In genomic region chr5:87277279-87277835, GRCh38 we compare ENCODE assay signal across 21 cellular contexts. TPM values are rescaled to one million over a fixed set of nuclear protein-coding genes. Genes with fewer than 3 reads are reported as not detected.
DNase-seq lines count a peak whose midpoint lies in the region; ATAC-seq, FAIRE-seq and TF ChIP-seq lines count a peak whose summit lies in the region.
"Had no signal": no experiment of that assay in that cellular context is flagged by ENCODE, and none has a peak within 500 bp of the region (broad histone marks: within the 10 kb centered on the region; RNA-seq: fewer than 3 reads in every experiment).

No MANE protein-coding gene starts in this region.

- peaks cover 64% of the 10 kb centered on the region for H4K20me1 ChIP-seq in astrocyte (ENCODE audit: insufficient read depth, low read length)

- H3K9me3 Mint-ChIP-seq in astrocyte (ENCODE audit: unreplicated experiment): no peaks in the 10 kb centered on the region
- no peaks in the 10 kb centered on the region for H3K9me3 Mint-ChIP-seq in naive thymus-derived CD8-positive, alpha-beta T cell
- H3K9me3 Mint-ChIP-seq: activated naive CD8-positive, alpha-beta T cell treated with anti-CD3 and anti-CD28 coated beads, Interleukin-2, amount 10 ng/mL, durations not matched to agents 7 days and 5 days had no signal

- no peak overlapping the region for H3K9ac ChIP-seq in astrocyte (ENCODE audit: low read length)

- H3K4me1 Mint-ChIP-seq in astrocyte (ENCODE audit: low read depth, unreplicated experiment): peaks cover 8% of the 10 kb centered on the region
- H3K4me1 Mint-ChIP-seq in naive thymus-derived CD8-positive, alpha-beta T cell: peaks cover 20 to 81% (median 58%) of the 10 kb centered on the region in 4 donors

- POLR2A ChIA-PET in naive thymus-derived CD8-positive, alpha-beta T cell (lab: Charles Lee): interaction anchor here (0.9 to 2.9 kb wide), 2 partner anchors 9 to 197 kb away, joined by 4 to 13 read pairs; partner anchors contain the start of gene RASA1

- no peak for TF ChIP-seq POLR2A in H54 (IDR thresholded peaks at IDR 0.05; ENCODE audit: low read depth, low read length)
- no peak for TF ChIP-seq POLR2A in uterus (IDR thresholded peaks at IDR 0.05)

- H2AFZ ChIP-seq in astrocyte (ENCODE audit: low read depth, low read length): no peak overlapping the region

- DNase-seq in NOMO-1 treated with DMSO at 0.1 percent for 48 hours (lab: John Stamatoyannopoulos, UW; ENCODE audit: unreplicated experiment): peak; percentile 15
- no peak for DNase-seq in NOMO-1 treated with dmso at 0.1 percent for 144 hours (lab: John Stamatoyannopoulos, UW; ENCODE audit: unreplicated experiment)
- no peak for DNase-seq in H54 (ENCODE audit: insufficient read length, low spot score)
- DNase-seq in astrocyte (ENCODE audit: low read depth): no peak
- no peak for DNase-seq in naive thymus-derived CD8-positive, alpha-beta T cell
- DNase-seq in uterus: no peak
- DNase-seq in kidney glomerular epithelial cell (lab: John Stamatoyannopoulos, UW): no peak
- DNase-seq in hippocampal formation (lab: John Stamatoyannopoulos, UW): no peak
- DNase-seq: 8988T; activated naive CD8-positive, alpha-beta T cell treated with anti-CD3 and anti-CD28 coated beads, Interleukin-2, amount 10 ng/mL, durations not matched to agents 7 days and 5 days; cerebellar nuclear complex; COR-L47; Karpas-422; left cardiac atrium; NCI-H2029; NCI-H526 treated with DMSO at 0.1 percent for 48 hours; stimulated activated CD4-positive, alpha-beta T cell treated with anti-CD3 and anti-CD28 coated beads, Interleukin-12 subunit alpha, Interleukin-12 subunit beta, amount 100 ng/mL, for 4 hours; SW 1271 had no signal

- peak; percentile 33 for FAIRE-seq in H54 (lab: Jason Lieb, UNC)
- peak; percentile 20 for FAIRE-seq in astrocyte (lab: Jason Lieb, UNC)

- no peak for ATAC-seq in naive thymus-derived CD8-positive, alpha-beta T cell
- ATAC-seq: left cardiac atrium, Panc1 had no signal

- no peaks in the 10 kb centered on the region for H3K27me3 ChIP-seq in astrocyte (ENCODE audit: insufficient read depth, low read length)
- no peaks in the 10 kb centered on the region for H3K27me3 ChIP-seq in uterus

- H3K4me3 ChIP-seq in astrocyte (ENCODE audit: insufficient read depth, low read depth, low read length) (no peak overlapping the region), uterus (no peak overlapping the region)

- H3K27me3 Mint-ChIP-seq in astrocyte (ENCODE audit: low read depth, unreplicated experiment): no peaks in the 10 kb centered on the region
- H3K27me3 Mint-ChIP-seq in naive thymus-derived CD8-positive, alpha-beta T cell: no peaks in the 10 kb centered on the region
- H3K27me3 Mint-ChIP-seq: activated naive CD8-positive, alpha-beta T cell treated with anti-CD3 and anti-CD28 coated beads, Interleukin-2, amount 10 ng/mL, durations not matched to agents 7 days and 5 days; progenitor cell of endocrine pancreas had no signal

- intact Hi-C loops in uterus (cut with DNase I; ENCODE audit: low total_unique reads): no loop called here

- TF ChIP-seq CTCF in astrocyte (IDR thresholded peaks at IDR 0.05; ENCODE audit: insufficient read depth, low read depth, low read length): no peak
- TF ChIP-seq CTCF in uterus (IDR thresholded peaks at IDR 0.05): no peak

- peaks cover 6% of the 10 kb centered on the region for H3K36me3 Mint-ChIP-seq in astrocyte (ENCODE audit: low read depth, unreplicated experiment)
- H3K36me3 Mint-ChIP-seq in naive thymus-derived CD8-positive, alpha-beta T cell: peaks cover 0 to 19% (median 13%) of the 10 kb centered on the region in 3 donors

- H3K27ac ChIP-seq in astrocyte (ENCODE audit: low read depth, low read length) (no peak overlapping the region), uterus (no peak overlapping the region)
- H3K27ac ChIP-seq: HL-60 had no signal

- no peak overlapping the region for H3K4me3 Mint-ChIP-seq in astrocyte (ENCODE audit: unreplicated experiment)
- peak overlapping the region in 1 of 10 donors; percentile 4 for H3K4me3 Mint-ChIP-seq in naive thymus-derived CD8-positive, alpha-beta T cell
- H3K4me3 Mint-ChIP-seq: activated naive CD8-positive, alpha-beta T cell treated with anti-CD3 and anti-CD28 coated beads, Interleukin-2, amount 10 ng/mL, durations not matched to agents 7 days and 5 days had no signal

- H3K9me3 ChIP-seq in astrocyte (ENCODE audit: insufficient read depth, low read depth, low read length) (no peaks in the 10 kb centered on the region), uterus (no peaks in the 10 kb centered on the region)

- H3K4me1 ChIP-seq in astrocyte (ENCODE audit: insufficient read depth, low read length) (no peaks in the 10 kb centered on the region), uterus (peaks cover 0 to 6% of the 10 kb centered on the region in 2 donors)

- peaks cover 100% of the 10 kb centered on the region for H3K79me2 ChIP-seq in astrocyte (ENCODE audit: insufficient read depth, low read length)

- H3K27ac Mint-ChIP-seq in astrocyte (ENCODE audit: unreplicated experiment): no peak overlapping the region
- H3K27ac Mint-ChIP-seq in naive thymus-derived CD8-positive, alpha-beta T cell: peak overlapping the region in 6 of 10 donors; percentile 52 to 81 (median 74)
- H3K27ac Mint-ChIP-seq: activated naive CD8-positive, alpha-beta T cell treated with anti-CD3 and anti-CD28 coated beads, Interleukin-2, amount 10 ng/mL, durations not matched to agents 7 days and 5 days; progenitor cell of endocrine pancreas had no signal

- peaks cover 4% of the 10 kb centered on the region for H3K36me3 ChIP-seq in astrocyte (ENCODE audit: insufficient read depth, low read length)
- H3K36me3 ChIP-seq in uterus: no peaks in the 10 kb centered on the region

- H3K4me2 ChIP-seq in astrocyte (ENCODE audit: low read length): no peak overlapping the region

RNA-seq across cellular contexts. Expression of gene RASA1, which starts 9.7 kb away (rescaled TPM):
- total RNA-seq in astrocyte (62.8 and 64.1 TPM in 2 replicates), uterus (10 to 100 TPM; 25.9 to 59.9 (median 46.3) TPM)
- 10 to 100 TPM; 25.0 to 26.1 TPM for total RNA-seq in naive thymus-derived CD8-positive, alpha-beta T cell
- polyA plus RNA-seq in naive thymus-derived CD8-positive, alpha-beta T cell: 1 to 10 TPM; 3.4 to 7.7 (median 3.6) TPM
